10 cellular contexts compared by ENCODE assay signal in genomic region chr5:173075970-173076369, GRCh38.
"Had no signal": no experiment of that assay in that cellular context is flagged by ENCODE, and none has a peak within 500 bp of the region (broad histone marks: within the 10 kb centered on the region; RNA-seq: fewer than 3 reads in every experiment).

No MANE protein-coding gene starts in this region.

- ATAC-seq: HCT116 had no signal

- H3K27ac Mint-ChIP-seq: HFFc6 had no signal

- H3K4me3 ChIP-seq: GM23248, HAP-1, K562 had no signal

- H3K36me3 ChIP-seq: HAP-1 had no signal

- H3K4me1 ChIP-seq: HAP-1 had no signal

- H2AFZ ChIP-seq: GM23248 had no signal

- H3K9me3 ChIP-seq: HAP-1 had no signal

- H3K27ac ChIP-seq: GM23248, HL-60 had no signal

- DNase-seq: GM23248, GOT3, H7, HFFc6, IMR-90, KG1 had no signal

- H3K4me3 Mint-ChIP-seq: HFFc6 had no signal
